ENCODE assay signal across 1 cellular context in genomic region chr21:29130234-29130993, GRCh38.
TF ChIP-seq lines count a peak whose summit lies in the region.

Gene MAP3K7CL, plus strand, starts transcription at chr21:29130644. Its CDS starts 2,701 bp downstream, at chr21:29133345.

TF ChIP-seq in K562, 482 proteins besides CTCF, POLR2A, EP300 and RAD21 (continued from another document):
- TF ChIP-seq HBP1 (CRISPR knock-in tag; IDR thresholded peaks at IDR 0.05) (no peak), IRF2 (CRISPR knock-in tag; IDR thresholded peaks at IDR 0.05) (no peak), ZBTB2 (IDR thresholded peaks at IDR 0.05) (no peak)
